In genomic region chr6:119147101-119148053, GRCh38 we compare ENCODE assay signal across 8 cellular contexts.
DNase-seq lines count a peak whose midpoint lies in the region; ATAC-seq and TF ChIP-seq lines count a peak whose summit lies in the region.
"Had no signal": no experiment of that assay in that cellular context is flagged by ENCODE, and none has a peak within 500 bp of the region (broad histone marks: within the 10 kb centered on the region; RNA-seq: fewer than 3 reads in every experiment).

No MANE protein-coding gene starts in this region.

- BruUV-seq in HCT116 (replicated peaks; lab: Mats Ljungman, UMichigan) = TSS peak; percentile 86

- peak; percentile 96 for DNase-seq in HCT116 (ENCODE audit: low read depth, low spot score)
- DNase-seq in MM.1S = peak; percentile 89
- DNase-seq in activated CD8-positive, alpha-beta memory T cell treated with anti-CD3 and anti-CD28 coated beads, Interleukin-2, amount 50 U/mL, for 4 hours = peak; percentile 17
- peak; percentile 69 for DNase-seq in glomerular endothelial cell (ENCODE audit: extremely low read depth, low read depth, low spot score)
- peak; percentile 63 to 65 for DNase-seq in stimulated activated CD4-positive, alpha-beta T cell treated with anti-CD3 and anti-CD28 coated beads, Interleukin-2, amount 100 ng/mL, for 24 hours
- DNase-seq in NCI-H1694 (lab: John Stamatoyannopoulos, UW) = no peak

- ATAC-seq in GM18502 (IDR thresholded peaks at IDR 0.05; ENCODE audit: poor library complexity, unreplicated experiment) = peak; percentile 99
- peak; percentile 86 for ATAC-seq in HCT116

- H3K4me1 ChIP-seq in HCT116 (ENCODE audit: control insufficient read depth in 1 of 2, insufficient read depth in 2 of 2, low read length in 2 of 2) = peaks cover 53 to 56% of the 10 kb centered on the region in 2 experiments
- H3K4me1 ChIP-seq in MM.1S (ENCODE audit: low read length) = peaks cover 33% of the 10 kb centered on the region

- H3K27me3 ChIP-seq in HCT116 (ENCODE audit: insufficient read depth, low read length) = no peaks in the 10 kb centered on the region
- no peaks in the 10 kb centered on the region for H3K27me3 ChIP-seq in MM.1S (replicated peaks; ENCODE audit: insufficient read depth, low read length)
- H3K27me3 ChIP-seq: dorsolateral prefrontal cortex had no signal

- intact Hi-C loops in HCT116 (cut with micrococcal nuclease) = loop anchor here (1.0 to 10.0 kb wide), 9 partner anchors 17 to 1680 kb away; partner anchors contain the start of gene MAN1A1

- TF ChIP-seq POLR2A in HCT116 (IDR thresholded peaks at IDR 0.05; ENCODE audit: borderline replicate concordance, extremely low read depth, insufficient read depth, insufficient read length) = peak; percentile 28

- H3K36me3 ChIP-seq in HCT116 (ENCODE audit: control insufficient read depth in 1 of 2, insufficient read depth in 2 of 2, low read length in 2 of 2) (no peaks in the 10 kb centered on the region), MM.1S (replicated peaks; ENCODE audit: insufficient read depth, low read length) (no peaks in the 10 kb centered on the region)

- peak; percentile 26 for TF ChIP-seq RAD21 in HCT116 (IDR thresholded peaks at IDR 0.05; ENCODE audit: low read depth)

- H3K9ac ChIP-seq in HCT116 (ENCODE audit: low read length) = peak overlapping the region; percentile 32
- peak overlapping the region; percentile 50 for H3K9ac ChIP-seq in MM.1S (ENCODE audit: low read length)

- CTCF ChIA-PET in HCT116 (lab: Charles Lee) = interaction anchor here (0.8 to 3.5 kb wide), 9 partner anchors 10 to 591 kb away, joined by 3 to 26 read pairs (median 9); no protein-coding TSS in a partner anchor

- H3K4me2 ChIP-seq in HCT116 (ENCODE audit: low read length) (peak overlapping the region; percentile 71), MM.1S (ENCODE audit: low read depth, low read length) (peak overlapping the region; percentile 69)

- no peaks in the 10 kb centered on the region for H3K9me3 ChIP-seq in HCT116 (ENCODE audit: control insufficient read depth in 1 of 2, insufficient read depth in 1 of 2, low read depth in 1 of 2, low read length in 2 of 2)
- H3K9me3 ChIP-seq in MM.1S (replicated peaks; ENCODE audit: insufficient read depth, low read length) = no peaks in the 10 kb centered on the region

- H3F3A ChIP-seq in MM.1S (ENCODE audit: insufficient read depth, low read length) = peaks cover 8% of the 10 kb centered on the region

- POLR2A ChIA-PET in HCT116 (lab: Charles Lee) = interaction anchor here (0.7 to 2.1 kb wide), 6 partner anchors 15 to 337 kb away, joined by 3 to 7 read pairs (median 3); no protein-coding TSS in a partner anchor

- peak overlapping the region; percentile 83 for H3K27ac ChIP-seq in HCT116 (ENCODE audit: low read depth, low read length)
- H3K27ac ChIP-seq in MM.1S (ENCODE audit: low read length) = peak overlapping the region; percentile 90

- RAD21 ChIA-PET in HCT116 (lab: Charles Lee; ENCODE audit: low non-redundant PET in 1 of 2, low total read pairs in 2 of 2, uncharacterized antibody in 2 of 2, unreplicated experiment in 2 of 2) = interaction anchor here (1.2 to 1.4 kb wide), 3 partner anchors 18 to 163 kb away, joined by 3 to 4 read pairs (median 3); no protein-coding TSS in a partner anchor

- peak overlapping the region; percentile 1 to 41 for H3K4me3 ChIP-seq in HCT116 (replicated peaks in 1 of 2; ENCODE audit: low read depth in 1 of 2, low read length in 2 of 2)
- peak overlapping the region; percentile 41 for H3K4me3 ChIP-seq in MM.1S (ENCODE audit: low read length)

- H3K79me2 ChIP-seq in HCT116 (ENCODE audit: insufficient read depth, low read length) (no peaks in the 10 kb centered on the region), MM.1S (ENCODE audit: low read length) (no peaks in the 10 kb centered on the region)

- H4K20me1 ChIP-seq in HCT116 (ENCODE audit: insufficient read depth) (no peaks in the 10 kb centered on the region), MM.1S (ENCODE audit: insufficient read depth, low read length) (no peaks in the 10 kb centered on the region)

- H3K9me2 ChIP-seq in HCT116 (ENCODE audit: insufficient read depth) (no peaks in the 10 kb centered on the region), MM.1S (replicated peaks; ENCODE audit: insufficient read depth, low read length) (no peaks in the 10 kb centered on the region)

- no peak overlapping the region for H2AFZ ChIP-seq in HCT116 (ENCODE audit: low read depth, low read length, poor library complexity, severe bottlenecking)
- H2AFZ ChIP-seq in MM.1S (ENCODE audit: low read length) = peak overlapping the region; percentile 49

- TF ChIP-seq CTCF in HCT116 (IDR thresholded peaks at IDR 0.05 in 2 of 3, conservative IDR thresholded peaks at IDR 0.05 in 1 of 3; ENCODE audit: borderline replicate concordance in 1 of 3, insufficient read depth in 1 of 3, low read depth in 2 of 3, low read length in 2 of 3) (no peak), MM.1S (IDR thresholded peaks at IDR 0.05; ENCODE audit: low read length) (no peak)

TF ChIP-seq in HCT116, 20 proteins besides CTCF, POLR2A, EP300 and RAD21 (continues in another document):
- TF ChIP-seq JUND (IDR thresholded peaks at IDR 0.05) (peak; percentile 97), POLR2AphosphoS5 (IDR thresholded peaks at IDR 0.05; ENCODE audit: low read depth, low read length) (peak; percentile 73), SRF (IDR thresholded peaks at IDR 0.05; ENCODE audit: low read depth) (peak; percentile 85), ELF1 (IDR thresholded peaks at IDR 0.05; ENCODE audit: borderline replicate concordance, low read depth) (peak; percentile 39; the same call in 1 of the 2 replicates), ZFX (IDR thresholded peaks at IDR 0.05) (no peak), CBX3 (IDR thresholded peaks at IDR 0.05; ENCODE audit: low read depth) (peak; percentile 83), EGR1 (IDR thresholded peaks at IDR 0.05; ENCODE audit: low read depth) (peak; percentile 46), ATF3 (IDR thresholded peaks at IDR 0.05) (no peak), CEBPB (IDR thresholded peaks at IDR 0.05; ENCODE audit: low read depth) (peak; percentile 76; the same call in 1 of the 2 replicates), YY1 (IDR thresholded peaks at IDR 0.05; ENCODE audit: extremely low read depth, insufficient replicate concordance, low read depth, low read length) (peak; percentile 45), EZH2 (IDR thresholded peaks at IDR 0.05) (no peak), ZBTB33 (IDR thresholded peaks at IDR 0.05; ENCODE audit: extremely low read depth, insufficient replicate concordance, low read length) (peak; percentile 60), SIN3A (IDR thresholded peaks at IDR 0.05; ENCODE audit: low read depth) (peak; percentile 74; the same call in 1 of the 2 replicates), REST (IDR thresholded peaks at IDR 0.05; ENCODE audit: low read depth) (no peak), FOSL1 (IDR thresholded peaks at IDR 0.05; ENCODE audit: low read depth) (peak; percentile 98), ZNF274 (IDR thresholded peaks at IDR 0.05; ENCODE audit: low read depth, low read length) (no peak), EZH2phosphoT487 (IDR thresholded peaks at IDR 0.05; ENCODE audit: borderline replicate concordance) (no peak), TCF7L2 (IDR thresholded peaks at IDR 0.05; ENCODE audit: borderline replicate concordance, extremely low read depth, insufficient read depth, insufficient read length) (peak; percentile 32)
